ENCODE assay signal across 16 cellular contexts in the genomic region with DNA sequence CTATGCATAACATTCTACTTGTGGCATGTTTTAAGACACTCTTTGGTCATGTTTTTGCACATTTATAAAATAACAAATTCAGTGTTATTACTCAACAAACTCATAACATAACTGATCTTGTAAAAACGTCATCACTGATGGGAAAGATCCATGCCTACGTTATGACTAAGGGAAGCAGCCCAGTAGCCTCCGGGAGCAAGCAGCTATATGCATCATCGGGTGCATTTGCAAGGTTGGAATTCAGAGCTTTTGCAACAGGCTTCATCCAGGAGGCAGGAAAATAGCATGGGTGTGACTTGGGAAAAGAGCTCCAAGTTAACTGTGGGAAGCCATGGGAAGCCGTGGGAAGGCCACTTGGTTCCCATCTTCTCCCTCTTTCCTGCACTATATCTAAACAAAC.
DNase-seq lines count a peak whose midpoint lies in the region; ATAC-seq, FAIRE-seq and TF ChIP-seq lines count a peak whose summit lies in the region.
"Had no signal": no experiment of that assay in that cellular context is flagged by ENCODE, and none has a peak within 500 bp of the region (broad histone marks: within the 10 kb centered on the region; RNA-seq: fewer than 3 reads in every experiment).

No MANE protein-coding gene starts in this region.

- no TSS peak for BruUV-seq in HepG2 (replicated peaks; lab: Mats Ljungman, UMichigan)

- POLR2A ChIA-PET in HepG2 (lab: Yijun Ruan, JAX) = no interaction called here

- H3K9me3 ChIP-seq in HepG2 (ENCODE audit: low read length) (no peaks in the 10 kb centered on the region), right lobe of liver (no peaks in the 10 kb centered on the region), hepatocyte (ENCODE audit: low read depth) (no peaks in the 10 kb centered on the region), right atrium auricular region (no peaks in the 10 kb centered on the region)

- TF ChIP-seq EP300 in HepG2 (IDR thresholded peaks at IDR 0.05; ENCODE audit: low read depth in 2 of 2, low read length in 2 of 2) = no peak
- TF ChIP-seq EP300 in HepG2 (CRISPR knock-in tag; IDR thresholded peaks at IDR 0.05; ENCODE audit: borderline replicate concordance) = no peak

- H3K4me3 Mint-ChIP-seq in type B pancreatic cell = no peak overlapping the region

- H2AFZ ChIP-seq in HepG2 (ENCODE audit: low read length) (no peak overlapping the region), hepatocyte (no peak overlapping the region)

- no peaks in the 10 kb centered on the region for H3K79me2 ChIP-seq in HepG2 (ENCODE audit: insufficient read depth, low read length)
- H3K79me2 ChIP-seq in hepatocyte = no peaks in the 10 kb centered on the region

- WGBS in HepG2 (ENCODE audit: low lambda C conversion rate) = 19% methylated on average over 5 of the region's 5 CpGs
- 70% methylated on average over 5 of the region's 5 CpGs for WGBS in right lobe of liver (ENCODE audit: insufficient coverage, low coverage, low lambda C conversion rate, missing lambda C conversion rate)
- WGBS in hepatocyte (ENCODE audit: low lambda C conversion rate, missing lambda C conversion rate) = 58% methylated on average over 5 of the region's 5 CpGs

- peaks cover 5% of the 10 kb centered on the region for H3K9me3 Mint-ChIP-seq in type B pancreatic cell

- TF ChIP-seq CTCF in HepG2 (CRISPR knock-in tag; IDR thresholded peaks at IDR 0.05) (no peak), right lobe of liver (IDR thresholded peaks at IDR 0.05) (no peak), hepatocyte (IDR thresholded peaks at IDR 0.05; ENCODE audit: poor library complexity) (no peak), type B pancreatic cell (conservative IDR thresholded peaks at IDR 0.05) (no peak), right atrium auricular region (IDR thresholded peaks at IDR 0.05) (no peak)

- in situ Hi-C loops in HepG2 (cut with HindIII; ENCODE audit: extremely low pct_ligation_motif_present, low pct_unique_long_range_greater_than_20kb) = no loop called here

- no peak overlapping the region for H3K27ac ChIP-seq in HepG2 (ENCODE audit: extremely low read length, insufficient read depth, low read length)
- H3K27ac ChIP-seq in right lobe of liver = no peak overlapping the region
- H3K27ac ChIP-seq in hepatocyte = no peak overlapping the region
- no peak overlapping the region for H3K27ac ChIP-seq in right atrium auricular region

- H4K20me1 ChIP-seq in HepG2 (ENCODE audit: insufficient read depth, low read length) = no peaks in the 10 kb centered on the region
- H4K20me1 ChIP-seq in hepatocyte (ENCODE audit: insufficient read depth, poor library complexity, severe bottlenecking) = no peaks in the 10 kb centered on the region

- no peak overlapping the region for H3K4me2 ChIP-seq in HepG2 (ENCODE audit: low read depth, low read length)
- H3K4me2 ChIP-seq in hepatocyte = no peak overlapping the region

- TF ChIP-seq POLR2A in HepG2 (IDR thresholded peaks at IDR 0.05; ENCODE audit: insufficient read depth in 1 of 2, low read depth in 2 of 2, low read length in 2 of 2) (no peak), right lobe of liver (IDR thresholded peaks at IDR 0.05) (no peak), erythroblast (IDR thresholded peaks at IDR 0.05; ENCODE audit: low read length) (no peak)

- TF ChIP-seq RAD21 in HepG2 (CRISPR knock-in tag; IDR thresholded peaks at IDR 0.05) = no peak

- no peaks in the 10 kb centered on the region for H3K27me3 ChIP-seq in HepG2 (ENCODE audit: control insufficient read depth in 1 of 2, insufficient read depth in 2 of 2, low read length in 2 of 2)
- H3K27me3 ChIP-seq in right lobe of liver = no peaks in the 10 kb centered on the region
- no peaks in the 10 kb centered on the region for H3K27me3 ChIP-seq in hepatocyte
- no peaks in the 10 kb centered on the region for H3K27me3 ChIP-seq in right atrium auricular region

- H3K27ac Mint-ChIP-seq in type B pancreatic cell = no peak overlapping the region

- no peaks in the 10 kb centered on the region for H3K36me3 Mint-ChIP-seq in type B pancreatic cell

- no peaks in the 10 kb centered on the region for H3K9me2 ChIP-seq in hepatocyte (replicated peaks; ENCODE audit: insufficient read depth)

- CTCF ChIA-PET in HepG2 (lab: Yijun Ruan, JAX; ENCODE audit: low intra/inter-chr PET ratio, low total read pairs) = no interaction called here

- DNase-seq in HepG2 (ENCODE audit: low spot score) (no peak), right lobe of liver (no peak), amniotic stem cell (lab: John Stamatoyannopoulos, UW) (peak; percentile 85), hepatocyte (ENCODE audit: low spot score) (peak; percentile 42), type B pancreatic cell (ENCODE audit: extremely low spot score, unreplicated experiment) (no peak), right atrium auricular region (ENCODE audit: low spot score) (no peak), erythroblast (lab: John Stamatoyannopoulos, UW) (no peak), DMS79 (lab: John Stamatoyannopoulos, UW) (no peak)
- DNase-seq: activated CD4-positive, alpha-beta T cell treated with anti-CD3 and anti-CD28 coated beads for 1 hour; activated naive CD4-positive, alpha-beta T cell treated with anti-CD3 and anti-CD28 coated beads, Interleukin-2, amount 50 U/mL, for 16 hours; GDM1; NCI-H2081; retina; SHP77 treated with DMSO at 0.1 percent for 48 hours had no signal

- ATAC-seq in HepG2 (no peak), right lobe of liver (no peak)

- peak; percentile 48 for FAIRE-seq in HepG2 (lab: Jason Lieb, UNC)
- FAIRE-seq: endothelial cell of umbilical vein had no signal

- H3K36me3 ChIP-seq in HepG2 (replicated peaks in 1 of 2; ENCODE audit: control insufficient read depth in 1 of 2, insufficient read depth in 2 of 2, low read length in 2 of 2) (no peaks in the 10 kb centered on the region), right lobe of liver (no peaks in the 10 kb centered on the region), hepatocyte (replicated peaks; ENCODE audit: insufficient read depth, low read depth) (no peaks in the 10 kb centered on the region), right atrium auricular region (no peaks in the 10 kb centered on the region)

- intact Hi-C loops in HepG2 (cut with micrococcal nuclease; ENCODE audit: unreplicated experiment) = no loop called here
- intact Hi-C loops in right lobe of liver (cut with DNase I) = no loop called here

- H3K4me1 ChIP-seq in HepG2 (ENCODE audit: insufficient read depth, low read length) (no peaks in the 10 kb centered on the region), right lobe of liver (no peaks in the 10 kb centered on the region), hepatocyte (ENCODE audit: insufficient read depth) (no peaks in the 10 kb centered on the region), right atrium auricular region (peaks cover 0 to 3% of the 10 kb centered on the region in 2 donors)

- peaks cover 46% of the 10 kb centered on the region for H3K27me3 Mint-ChIP-seq in type B pancreatic cell

- H3K4me3 ChIP-seq in HepG2 (replicated peaks in 1 of 3; ENCODE audit: insufficient read depth in 1 of 3, low read depth in 2 of 3, low read length in 3 of 3) = no peak overlapping the region
- no peak overlapping the region for H3K4me3 ChIP-seq in right lobe of liver
- no peak overlapping the region for H3K4me3 ChIP-seq in hepatocyte
- H3K4me3 ChIP-seq in right atrium auricular region = no peak overlapping the region
- H3K4me3 ChIP-seq: lung had no signal

- H3K9ac ChIP-seq in HepG2 (ENCODE audit: insufficient read depth, low read depth, low read length) = no peak overlapping the region

- peaks cover 21% of the 10 kb centered on the region for H3K4me1 Mint-ChIP-seq in type B pancreatic cell (ENCODE audit: unreplicated experiment)

TF ChIP-seq in HepG2, 621 proteins besides CTCF, POLR2A, EP300 and RAD21:
- TF ChIP-seq CREB1 (IDR thresholded peaks at IDR 0.05) (peak; percentile 51; the same call in 1 of the 2 replicates), CREB1 (CRISPR knock-in tag; IDR thresholded peaks at IDR 0.05) (no peak), HNRNPLL (IDR thresholded peaks at IDR 0.05; ENCODE audit: low read depth, low read length, poor library complexity, severe bottlenecking) (no peak), ZBTB7A (CRISPR knock-in tag; IDR thresholded peaks at IDR 0.05) (no peak), JDP2 (CRISPR knock-in tag; IDR thresholded peaks at IDR 0.05; ENCODE audit: borderline replicate concordance) (no peak), HMG20A (CRISPR knock-in tag; IDR thresholded peaks at IDR 0.05; ENCODE audit: borderline replicate concordance) (no peak), ZFYVE20 (CRISPR knock-in tag; IDR thresholded peaks at IDR 0.05; ENCODE audit: borderline replicate concordance, low read depth) (no peak), DPF2 (CRISPR knock-in tag; IDR thresholded peaks at IDR 0.05; ENCODE audit: borderline replicate concordance, low read depth) (no peak)

Comparison
In these comparisons a context has a peak if more than half of its experiments do, and no peak if none do; other contexts are left out.
1. DNase-seq: peak in amniotic stem cell (single experiment) and hepatocyte (single experiment); none in HepG2 (single experiment), right lobe of liver (0 of 3), type B pancreatic cell (single experiment), right atrium auricular region (single experiment), erythroblast (0 of 2) and DMS79 (single experiment).